20 cellular contexts compared by ENCODE assay signal in the genomic region with DNA sequence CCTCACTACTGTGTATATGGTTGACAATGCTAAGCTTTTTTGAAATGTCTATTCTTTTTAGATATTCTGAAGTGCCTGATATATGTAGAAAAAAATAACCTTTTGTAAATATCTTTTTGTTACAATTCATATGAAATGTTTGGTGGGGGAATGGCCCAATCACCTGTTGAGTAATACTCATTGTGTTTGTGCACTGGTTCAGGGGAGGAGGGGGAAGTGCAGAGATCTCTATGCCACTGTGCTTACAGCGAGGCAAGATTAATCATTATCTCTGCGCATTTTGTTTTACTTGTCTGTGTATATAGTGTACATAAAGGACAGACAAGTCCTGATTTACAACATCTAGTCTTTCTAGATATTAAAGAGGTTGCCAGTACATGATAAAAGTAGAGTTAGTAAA. TPM values are rescaled to one million over a fixed set of nuclear protein-coding genes. Genes with fewer than 3 reads are reported as not detected.
DNase-seq lines count a peak whose midpoint lies in the region; ATAC-seq, FAIRE-seq and TF ChIP-seq lines count a peak whose summit lies in the region.
"Had no signal": no experiment of that assay in that cellular context is flagged by ENCODE, and none has a peak within 500 bp of the region (broad histone marks: within the 10 kb centered on the region; RNA-seq: fewer than 3 reads in every experiment).

No MANE protein-coding gene starts in this region.

- H3K27me3 Mint-ChIP-seq in CD8-positive, alpha-beta T cell (ENCODE audit: low read depth), result peaks cover 24% of the 10 kb centered on the region
- peaks cover 31% of the 10 kb centered on the region for H3K27me3 Mint-ChIP-seq in activated CD8-positive, alpha-beta T cell treated with anti-CD3 and anti-CD28 coated beads for 36 hours
- H3K27me3 Mint-ChIP-seq in chondrocyte (ENCODE audit: low read depth), result no peaks in the 10 kb centered on the region

- peaks cover 9% of the 10 kb centered on the region for H3K4me1 Mint-ChIP-seq in CD8-positive, alpha-beta T cell (ENCODE audit: low read depth)
- peaks cover 5% of the 10 kb centered on the region for H3K4me1 Mint-ChIP-seq in activated CD8-positive, alpha-beta T cell treated with anti-CD3 and anti-CD28 coated beads for 36 hours (ENCODE audit: low read depth)
- no peaks in the 10 kb centered on the region for H3K4me1 Mint-ChIP-seq in chondrocyte (ENCODE audit: low read depth)
- H3K4me1 Mint-ChIP-seq: activated CD4-positive, alpha-beta T cell treated with anti-CD3 and anti-CD28 coated beads, Interleukin-2, amount 10 ng/mL, durations not matched to agents 24 days and 14 days had no signal

- no peak for FAIRE-seq in GM12892 (lab: Jason Lieb, UNC)
- FAIRE-seq: bronchial epithelial cell had no signal

- H3K4me1 ChIP-seq in CD8-positive, alpha-beta T cell (ENCODE audit: insufficient read depth, low read length), result no peaks in the 10 kb centered on the region
- H3K4me1 ChIP-seq in mucosa of descending colon (ENCODE audit: low read depth), result no peaks in the 10 kb centered on the region
- H3K4me1 ChIP-seq: psoas muscle, thyroid gland had no signal

- no peaks in the 10 kb centered on the region for H3K27me3 ChIP-seq in CD8-positive, alpha-beta T cell (ENCODE audit: insufficient read depth, low read length)
- H3K27me3 ChIP-seq: thyroid gland had no signal

- CTCF ChIA-PET in CD8-positive, alpha-beta T cell (lab: Charles Lee), result no interaction called here
- CTCF ChIA-PET in activated CD8-positive, alpha-beta T cell treated with anti-CD3 and anti-CD28 coated beads for 36 hours (lab: Charles Lee), result interaction anchor here (2.0 kb wide), 1 partner anchor 57 kb away, joined by 4 read pairs; no protein-coding TSS in a partner anchor

- TF ChIP-seq POLR2A in GM12892 (IDR thresholded peaks at IDR 0.05; ENCODE audit: low read depth, low read length), result no peak

- POLR2A ChIA-PET in CD8-positive, alpha-beta T cell (lab: Charles Lee), result no interaction called here
- POLR2A ChIA-PET in activated CD8-positive, alpha-beta T cell treated with anti-CD3 and anti-CD28 coated beads for 36 hours (lab: Charles Lee), result interaction anchor here (1.1 kb wide), 1 partner anchor 101 kb away, joined by 3 read pairs; a partner anchor contains a TSS

- no peak for ATAC-seq in CD8-positive, alpha-beta T cell
- ATAC-seq in activated CD8-positive, alpha-beta T cell treated with anti-CD3 and anti-CD28 coated beads for 36 hours, result no peak
- peak; percentile 77 for ATAC-seq in mucosa of descending colon
- ATAC-seq: psoas muscle had no signal

- no peak for TF ChIP-seq CTCF in CD8-positive, alpha-beta T cell (IDR thresholded peaks at IDR 0.05)
- no peak for TF ChIP-seq CTCF in activated CD8-positive, alpha-beta T cell treated with anti-CD3 and anti-CD28 coated beads for 36 hours (IDR thresholded peaks at IDR 0.05)
- TF ChIP-seq CTCF in mucosa of descending colon (IDR thresholded peaks at IDR 0.05), result no peak
- no peak for TF ChIP-seq CTCF in chondrocyte (IDR thresholded peaks at IDR 0.05)

- peaks cover 10% of the 10 kb centered on the region for H3K36me3 Mint-ChIP-seq in CD8-positive, alpha-beta T cell
- H3K36me3 Mint-ChIP-seq in activated CD8-positive, alpha-beta T cell treated with anti-CD3 and anti-CD28 coated beads for 36 hours (ENCODE audit: low read depth), result peaks cover 32% of the 10 kb centered on the region
- H3K36me3 Mint-ChIP-seq in chondrocyte (ENCODE audit: low read depth), result no peaks in the 10 kb centered on the region

- intact Hi-C loops in CD8-positive, alpha-beta T cell (cut with DNase I, micrococcal nuclease), result no loop called here
- intact Hi-C loops in activated CD8-positive, alpha-beta T cell treated with anti-CD3 and anti-CD28 coated beads for 36 hours (cut with micrococcal nuclease), result no loop called here
- intact Hi-C loops in mucosa of descending colon (cut with DNase I, micrococcal nuclease), result no loop called here

- no peak for DNase-seq in CD8-positive, alpha-beta T cell
- DNase-seq in HuH-7.5 (ENCODE audit: low spot score) (peak; percentile 66), mucosa of descending colon (no peak), OCI-M2 (lab: John Stamatoyannopoulos, UW; ENCODE audit: unreplicated experiment) (no peak), GM12892 (ENCODE audit: insufficient read length) (no peak), chondrocyte (ENCODE audit: low spot score) (no peak)
- DNase-seq in activated CD8-positive, alpha-beta T cell treated with anti-CD3 and anti-CD28 coated beads for 36 hours, result no peak
- DNase-seq: activated CD4-positive, alpha-beta T cell treated with anti-CD3 and anti-CD28 coated beads, Interleukin-2, amount 10 ng/mL, durations not matched to agents 24 days and 14 days; activated effector memory CD4-positive, alpha-beta T cell treated with anti-CD3 and anti-CD28 coated beads, Interleukin-2, amount 50 U/mL, for 16 hours; amniotic stem cell; COR-L47; H7; left ventricle myocardium superior; NCI-H146; psoas muscle; stimulated activated CD4-positive, alpha-beta T cell treated with anti-CD3 and anti-CD28 coated beads, Interleukin-2, amount 100 ng/mL, for 24 hours; stimulated activated naive CD4-positive, alpha-beta T cell treated with Interleukin-2 at 50 U/mL for 16 hours; T-helper 1 cell; thyroid gland had no signal

- peak overlapping the region; percentile 55 for H3K4me3 Mint-ChIP-seq in CD8-positive, alpha-beta T cell
- peak overlapping the region; percentile 44 for H3K4me3 Mint-ChIP-seq in activated CD8-positive, alpha-beta T cell treated with anti-CD3 and anti-CD28 coated beads for 36 hours
- no peak overlapping the region for H3K4me3 Mint-ChIP-seq in chondrocyte (ENCODE audit: unreplicated experiment)
- H3K4me3 Mint-ChIP-seq: activated CD4-positive, alpha-beta T cell treated with anti-CD3 and anti-CD28 coated beads, Interleukin-2, amount 10 ng/mL, durations not matched to agents 24 days and 14 days had no signal

- peak overlapping the region; percentile 81 for H3K27ac Mint-ChIP-seq in CD8-positive, alpha-beta T cell
- H3K27ac Mint-ChIP-seq in activated CD8-positive, alpha-beta T cell treated with anti-CD3 and anti-CD28 coated beads for 36 hours, result peak overlapping the region; percentile 79
- H3K27ac Mint-ChIP-seq in chondrocyte (ENCODE audit: unreplicated experiment), result no peak overlapping the region
- H3K27ac Mint-ChIP-seq: activated CD4-positive, alpha-beta T cell treated with anti-CD3 and anti-CD28 coated beads, Interleukin-2, amount 10 ng/mL, durations not matched to agents 24 days and 14 days had no signal

- no peaks in the 10 kb centered on the region for H3K9me3 ChIP-seq in CD8-positive, alpha-beta T cell (ENCODE audit: low read length)
- H3K9me3 ChIP-seq in mucosa of descending colon, result no peaks in the 10 kb centered on the region
- H3K9me3 ChIP-seq: psoas muscle, thyroid gland had no signal

- no peaks in the 10 kb centered on the region for H3K36me3 ChIP-seq in CD8-positive, alpha-beta T cell (ENCODE audit: insufficient read depth, low read length)
- H3K36me3 ChIP-seq in mucosa of descending colon (ENCODE audit: low read depth), result no peaks in the 10 kb centered on the region
- H3K36me3 ChIP-seq: thyroid gland had no signal

- H3K4me3 ChIP-seq in CD8-positive, alpha-beta T cell (ENCODE audit: low read depth, low read length), result no peak overlapping the region
- H3K4me3 ChIP-seq in mucosa of descending colon, result no peak overlapping the region

- no peaks in the 10 kb centered on the region for H3K9me3 Mint-ChIP-seq in CD8-positive, alpha-beta T cell
- H3K9me3 Mint-ChIP-seq in activated CD8-positive, alpha-beta T cell treated with anti-CD3 and anti-CD28 coated beads for 36 hours, result peaks cover 2% of the 10 kb centered on the region
- no peaks in the 10 kb centered on the region for H3K9me3 Mint-ChIP-seq in chondrocyte (ENCODE audit: low read depth)
- H3K9me3 Mint-ChIP-seq: activated CD4-positive, alpha-beta T cell treated with anti-CD3 and anti-CD28 coated beads, Interleukin-2, amount 10 ng/mL, durations not matched to agents 24 days and 14 days had no signal

- H3K27ac ChIP-seq in CD8-positive, alpha-beta T cell (ENCODE audit: low read depth, low read length), result no peak overlapping the region
- H3K27ac ChIP-seq: psoas muscle had no signal

RNA-seq across cellular contexts. Expression of a gene that starts 25.2 kb away (rescaled TPM):
- 10 to 100 TPM; 17.3 to 20.4 TPM for total RNA-seq in CD8-positive, alpha-beta T cell
- 10 to 100 TPM; 30.1 to 32.6 TPM for total RNA-seq in activated CD8-positive, alpha-beta T cell treated with anti-CD3 and anti-CD28 coated beads for 36 hours
- total RNA-seq in mucosa of descending colon, result 10 to 100 TPM; 26.6 to 34.1 (median 27.6) TPM
- polyA plus RNA-seq in GM12892 (2012; ENCODE audit: missing spikeins), result 54.3 TPM
- total RNA-seq in chondrocyte, result 22.4 to 25.6 TPM (median 25.4 TPM) in 3 replicates

RNA-seq across cellular contexts. Expression of a gene that starts 39.5 kb away (rescaled TPM):
- total RNA-seq in CD8-positive, alpha-beta T cell, result not detected
- total RNA-seq in activated CD8-positive, alpha-beta T cell treated with anti-CD3 and anti-CD28 coated beads for 36 hours, result 1 to 10 TPM; 1.2 to 1.5 TPM
- total RNA-seq in mucosa of descending colon, result 10 to 100 TPM; 21.3 to 77.8 (median 38.8) TPM
- polyA plus RNA-seq in GM12892 (2012; ENCODE audit: missing spikeins), result 6.9 TPM
- 128 to 162 TPM (median 139 TPM) in 3 replicates for total RNA-seq in chondrocyte

Comparison
In these comparisons a context has a peak if more than half of its experiments do, and no peak if none do; other contexts are left out.
1. RNA of a gene that starts 39.5 kb away (total RNA-seq): 128 to 162 TPM in chondrocyte and 21.3 to 77.8 TPM in mucosa of descending colon; 1.2 to 1.5 TPM in activated CD8-positive, alpha-beta T cell treated with anti-CD3 and anti-CD28 coated beads for 36 hours and not detected in CD8-positive, alpha-beta T cell; every median in the first group is over 4 times any median in the second.